ENCODE assay signal across 8 cellular contexts in genomic region chr5:160434022-160434531, GRCh38.
DNase-seq lines count a peak whose midpoint lies in the region; ATAC-seq lines count a peak whose summit lies in the region.

No MANE protein-coding gene starts in this region.

- peak overlapping the region; percentile 24 for H3K27ac ChIP-seq in epithelial cell of prostate

- DNase-seq in activated CD4-positive, alpha-beta T cell treated with anti-CD3 and anti-CD28 coated beads for 48 hours: peak; percentile 40
- DNase-seq in activated CD4-positive, alpha-beta T cell treated with anti-CD3 and anti-CD28 coated beads, Interleukin-2, amount 50 U/mL, for 1 hour: no peak
- peak; percentile 21 for DNase-seq in NCI-H1694 (lab: John Stamatoyannopoulos, UW)
- DNase-seq in epithelial cell of prostate (ENCODE audit: low read depth, low spot score): peak; percentile 37
- DNase-seq in amniotic stem cell (lab: John Stamatoyannopoulos, UW): no peak
- no peak for DNase-seq in HCEC 1CT
- no peak for DNase-seq in stimulated activated CD4-positive, alpha-beta T cell treated with anti-CD3 and anti-CD28 coated beads, Interleukin-12 subunit alpha, Interleukin-12 subunit beta, amount 100 ng/mL, for 4 hours

- ATAC-seq in HG02763 (IDR thresholded peaks at IDR 0.05; ENCODE audit: unreplicated experiment): peak; percentile 80

Comparison
In these comparisons a context has a peak if more than half of its experiments do, and no peak if none do; other contexts are left out.
1. DNase-seq: peak in activated CD4-positive, alpha-beta T cell treated with anti-CD3 and anti-CD28 coated beads for 48 hours (single experiment), NCI-H1694 (single experiment) and epithelial cell of prostate (single experiment); none in activated CD4-positive, alpha-beta T cell treated with anti-CD3 and anti-CD28 coated beads, Interleukin-2, amount 50 U/mL, for 1 hour (single experiment), amniotic stem cell (single experiment), HCEC 1CT (single experiment) and stimulated activated CD4-positive, alpha-beta T cell treated with anti-CD3 and anti-CD28 coated beads, Interleukin-12 subunit alpha, Interleukin-12 subunit beta, amount 100 ng/mL, for 4 hours (single experiment).